ENCODE assay signal across 12 cellular contexts in genomic region chr10:69215405-69216176, GRCh38. TPM values are rescaled to one million over a fixed set of nuclear protein-coding genes. Genes with fewer than 3 reads are reported as not detected.
DNase-seq lines count a peak whose midpoint lies in the region; ATAC-seq, FAIRE-seq and TF ChIP-seq lines count a peak whose summit lies in the region.
"Had no signal": no experiment of that assay in that cellular context is flagged by ENCODE, and none has a peak within 500 bp of the region (broad histone marks: within the 10 kb centered on the region; RNA-seq: fewer than 3 reads in every experiment).

No MANE protein-coding gene starts in this region.

- TF ChIP-seq CTCF in DND-41 (IDR thresholded peaks at IDR 0.05; ENCODE audit: borderline replicate concordance, extremely low read depth, low read length, poor library complexity, severe bottlenecking) (no peak), endothelial cell of umbilical vein (IDR thresholded peaks at IDR 0.05; ENCODE audit: extremely low read depth in 1 of 2, insufficient read depth in 1 of 2, low read depth in 1 of 2, low read length in 2 of 2) (no peak)

- H3K9ac ChIP-seq in DND-41 (ENCODE audit: low read depth, low read length) (no peak overlapping the region), endothelial cell of umbilical vein (replicated peaks; ENCODE audit: extremely low read depth, insufficient read depth, low read length) (peak overlapping the region; percentile 44)

- H3K36me3 ChIP-seq in DND-41 (ENCODE audit: insufficient read depth, low read length), result no peaks in the 10 kb centered on the region
- H3K36me3 ChIP-seq in endothelial cell of umbilical vein (ENCODE audit: control insufficient read depth in 2 of 2, extremely low read depth in 1 of 2, insufficient read depth in 2 of 2, low read length in 2 of 2), result no peaks in the 10 kb centered on the region
- H3K36me3 ChIP-seq: gastrocnemius medialis had no signal

- H3K4me1 ChIP-seq in DND-41 (ENCODE audit: insufficient read depth, low read length) (peaks cover 20% of the 10 kb centered on the region), endothelial cell of umbilical vein (ENCODE audit: control insufficient read depth, extremely low read depth, insufficient read depth, low read length) (peaks cover 20% of the 10 kb centered on the region)

- no TSS peak for BruUV-seq in endothelial cell of umbilical vein (replicated peaks; lab: Mats Ljungman, UMichigan)

- no peak for TF ChIP-seq POLR2A in endothelial cell of umbilical vein (IDR thresholded peaks at IDR 0.05; ENCODE audit: low read depth, low read length)

- H3K9me1 ChIP-seq in endothelial cell of umbilical vein (replicated peaks; ENCODE audit: control insufficient read depth, extremely low read depth, insufficient read depth, low read length), result no peaks in the 10 kb centered on the region

- H2AFZ ChIP-seq in DND-41 (ENCODE audit: low read depth, low read length) (no peak overlapping the region), endothelial cell of umbilical vein (ENCODE audit: low read depth, low read length) (no peak overlapping the region)

- H3K27ac ChIP-seq in DND-41 (ENCODE audit: low read length) (no peak overlapping the region), endothelial cell of umbilical vein (ENCODE audit: insufficient read depth, low read depth, low read length) (peak overlapping the region; percentile 32)
- H3K27ac ChIP-seq: coronary artery, gastrocnemius medialis had no signal

- H4K20me1 ChIP-seq in DND-41 (ENCODE audit: insufficient read depth, low read length) (no peaks in the 10 kb centered on the region), endothelial cell of umbilical vein (replicated peaks; ENCODE audit: control insufficient read depth, extremely low read depth, insufficient read depth, low read length) (no peaks in the 10 kb centered on the region)

- CTCF ChIA-PET in endothelial cell of umbilical vein (lab: Charles Lee), result interaction anchor here (0.8 to 1.8 kb wide), 4 partner anchors 10 to 177 kb away, joined by 4 to 9 read pairs (median 6); no protein-coding TSS in a partner anchor

- ATAC-seq in DND-41 (ENCODE audit: insufficient read depth, low read depth) (peak; percentile 81), SK-N-SH treated with all-trans-retinoic acid at 6 μM for 48 hours (peak; percentile 45; the same call in 2 of the 3 replicates)
- ATAC-seq: gastrocnemius medialis had no signal

- H3K4me2 ChIP-seq in DND-41 (ENCODE audit: insufficient read depth, low read length) (peak overlapping the region; percentile 35; the same call in 1 of the 2 replicates), endothelial cell of umbilical vein (ENCODE audit: insufficient read depth, low read length) (peak overlapping the region; percentile 93)

- H3K27me3 ChIP-seq in DND-41 (ENCODE audit: insufficient read depth, low read length, poor library complexity) (no peaks in the 10 kb centered on the region), endothelial cell of umbilical vein (ENCODE audit: control insufficient read depth in 2 of 2, insufficient read depth in 2 of 2, low read length in 2 of 2) (peaks cover 0 to 2% of the 10 kb centered on the region in 2 experiments)
- H3K27me3 ChIP-seq: gastrocnemius medialis had no signal

- intact Hi-C loops in endothelial cell of umbilical vein (cut with micrococcal nuclease), result loop anchor here (2.0 kb wide), 2 partner anchors 35 to 125 kb away; partner anchors contain the start of gene SUPV3L1

- H3K9me3 ChIP-seq in DND-41 (ENCODE audit: insufficient read depth, low read length, severe bottlenecking) (no peaks in the 10 kb centered on the region), endothelial cell of umbilical vein (replicated peaks; ENCODE audit: control insufficient read depth, insufficient read depth, low read length) (no peaks in the 10 kb centered on the region)
- H3K9me3 ChIP-seq: gastrocnemius medialis had no signal

- POLR2A ChIA-PET in endothelial cell of umbilical vein (lab: Charles Lee), result no interaction called here

- no peak overlapping the region for H3K4me3 ChIP-seq in DND-41 (ENCODE audit: low read depth in 1 of 2, low read length in 2 of 2)
- H3K4me3 ChIP-seq in endothelial cell of umbilical vein (replicated peaks in 1 of 3; ENCODE audit: insufficient read depth in 1 of 3, low read depth in 1 of 3, low read length in 3 of 3), result peak overlapping the region in 1 of 3 experiments; percentile 52
- H3K4me3 ChIP-seq: coronary artery, gastrocnemius medialis had no signal

- H3K79me2 ChIP-seq in DND-41 (ENCODE audit: insufficient read depth, low read length) (no peaks in the 10 kb centered on the region), endothelial cell of umbilical vein (ENCODE audit: control insufficient read depth, insufficient read depth, low read length) (no peaks in the 10 kb centered on the region)

- dilution Hi-C loops in endothelial cell of umbilical vein (cut with MboI; ENCODE audit: extremely low pct_ligation_motif_present, low sequenced_read_pairs), result no loop called here

- FAIRE-seq in endothelial cell of umbilical vein (lab: Jason Lieb, UNC) (peak; percentile 59), RCC 7860 (lab: Jason Lieb, UNC) (no peak)

- DNase-seq in A172 (ENCODE audit: low spot score) (peak; percentile 69), DND-41 (peak; percentile 30), endothelial cell of umbilical vein (ENCODE audit: low read depth, low spot score) (peak; percentile 48), pons (ENCODE audit: low spot score) (no peak), RCC 7860 (ENCODE audit: low spot score) (no peak), HK-2 (ENCODE audit: unreplicated experiment) (no peak), NCI-H146 treated with DMSO at 0.1 percent for 48 hours (lab: John Stamatoyannopoulos, UW; ENCODE audit: unreplicated experiment) (no peak)
- DNase-seq: gastrocnemius medialis, NCI-H1417, NCI-H82 had no signal

TF ChIP-seq in SK-N-SH treated with all-trans-retinoic acid at 6 μM for 48 hours, 23 proteins besides CTCF, POLR2A, EP300 and RAD21:
- TF ChIP-seq ESRRG (CRISPR knock-in tag; IDR thresholded peaks at IDR 0.05) (no peak), SNAI2 (CRISPR knock-in tag; IDR thresholded peaks at IDR 0.05) (no peak), ZNF565 (CRISPR knock-in tag; conservative IDR thresholded peaks at IDR 0.05; ENCODE audit: low read depth) (no peak)

TF ChIP-seq in endothelial cell of umbilical vein, 7 proteins besides CTCF, POLR2A, EP300 and RAD21:
- TF ChIP-seq JUN (IDR thresholded peaks at IDR 0.05; ENCODE audit: borderline replicate concordance, insufficient read depth, insufficient read length, low read depth) (no peak), MYC (IDR thresholded peaks at IDR 0.05; ENCODE audit: low read depth, low read length) (no peak), FOS (IDR thresholded peaks at IDR 0.05; ENCODE audit: borderline replicate concordance, insufficient read depth, low read length) (peak; percentile 8), GATA2 (IDR thresholded peaks at IDR 0.05; ENCODE audit: insufficient read depth, insufficient read length, low read depth, low read length) (peak; percentile 80), EZH2 (IDR thresholded peaks at IDR 0.05; ENCODE audit: borderline replicate concordance, low read depth, low read length, severe bottlenecking) (no peak), MAX (IDR thresholded peaks at IDR 0.05; ENCODE audit: insufficient read depth, insufficient read length) (no peak), POLR2AphosphoS5 (IDR thresholded peaks at IDR 0.05; ENCODE audit: insufficient read depth, low read depth, low read length) (peak; percentile 47)
TF ChIP-seq in endothelial cell of umbilical vein: peak in this region for 3.

RNA-seq across cellular contexts. Expression of gene HKDC1, which starts 4.5 kb away (rescaled TPM):
- total RNA-seq in A172 (2014; rRNA removed; shearing (Covaris generic)), result 22.7 and 35.3 TPM in 2 replicates
- 0.18 TPM in 1 of 2 replicates, not detected in the other for total RNA-seq in endothelial cell of umbilical vein
- not detected in 2 replicates for polyA plus RNA-seq in endothelial cell of umbilical vein
- polyA plus RNA-seq in endothelial cell of umbilical vein (2011; cell fraction: cytosol; rRNA removed), result not detected in 2 replicates
- polyA plus RNA-seq in endothelial cell of umbilical vein (2011; cell fraction: nucleus; rRNA removed), result 0.11 TPM in 1 of 2 replicates, not detected in the other
- polyA plus RNA-seq in endothelial cell of umbilical vein (2012), result 0.12 and 0.21 TPM in 2 replicates
- not detected in 2 replicates for polyA minus RNA-seq in endothelial cell of umbilical vein
- 0.92 TPM for polyA minus RNA-seq in endothelial cell of umbilical vein (2011; cell fraction: cytosol; rRNA and poly(A)+ RNA removed)
- not detected in 2 replicates for polyA minus RNA-seq in endothelial cell of umbilical vein (2011; cell fraction: nucleus; rRNA and poly(A)+ RNA removed)

RNA-seq across cellular contexts. Expression of gene SUPV3L1, which starts 35.6 kb away (rescaled TPM):
- 60.9 and 72.7 TPM in 2 replicates for total RNA-seq in A172 (2014; rRNA removed; shearing (Covaris generic))
- total RNA-seq in endothelial cell of umbilical vein, result 30.0 and 30.4 TPM in 2 replicates
- 18.6 and 21.8 TPM in 2 replicates for polyA plus RNA-seq in endothelial cell of umbilical vein
- 20.9 and 24.1 TPM in 2 replicates for polyA plus RNA-seq in endothelial cell of umbilical vein (2011; cell fraction: cytosol; rRNA removed)
- 47.8 and 71.1 TPM in 2 replicates for polyA plus RNA-seq in endothelial cell of umbilical vein (2011; cell fraction: nucleus; rRNA removed)
- polyA plus RNA-seq in endothelial cell of umbilical vein (2012), result 25.6 TPM in 2 replicates
- 16.9 and 31.4 TPM in 2 replicates for polyA minus RNA-seq in endothelial cell of umbilical vein
- 53.9 TPM for polyA minus RNA-seq in endothelial cell of umbilical vein (2011; cell fraction: cytosol; rRNA and poly(A)+ RNA removed)
- polyA minus RNA-seq in endothelial cell of umbilical vein (2011; cell fraction: nucleus; rRNA and poly(A)+ RNA removed), result 26.0 and 30.1 TPM in 2 replicates

Comparison
In these comparisons a context has a peak if more than half of its experiments do, and no peak if none do; other contexts are left out.
1. DNase-seq: peak in A172 (single experiment), DND-41 (single experiment) and endothelial cell of umbilical vein (single experiment); none in pons (single experiment), RCC 7860 (single experiment), HK-2 (single experiment) and NCI-H146 treated with DMSO at 0.1 percent for 48 hours (single experiment).
2. RNA of gene HKDC1, which starts 4.5 kb away (total RNA-seq): 22.7 to 35.3 TPM in A172; 0.18 TPM in endothelial cell of umbilical vein; every median in the first group is over 10 times any median in the second.